11 cellular contexts compared by ENCODE assay signal in genomic region chr9:91178281-91179236, GRCh38.
DNase-seq lines count a peak whose midpoint lies in the region; ATAC-seq and TF ChIP-seq lines count a peak whose summit lies in the region.
"Had no signal": no experiment of that assay in that cellular context is flagged by ENCODE, and none has a peak within 500 bp of the region (broad histone marks: within the 10 kb centered on the region; RNA-seq: fewer than 3 reads in every experiment).

No MANE protein-coding gene starts in this region.

- H3K27ac Mint-ChIP-seq in stimulated activated naive CD8-positive, alpha-beta T cell treated with anti-CD3 and anti-CD28 coated beads, Interleukin-15, amount 100 ng/mL, for 72 hours = peak overlapping the region; percentile 69 to 96

- peak overlapping the region; percentile 68 to 75 for H3K4me3 Mint-ChIP-seq in stimulated activated naive CD8-positive, alpha-beta T cell treated with anti-CD3 and anti-CD28 coated beads, Interleukin-15, amount 100 ng/mL, for 72 hours

- peak; percentile 51 for DNase-seq in activated CD4-positive, alpha-beta T cell treated with anti-CD3 and anti-CD28 coated beads for 48 hours
- no peak for DNase-seq in activated CD4-positive, alpha-beta T cell treated with anti-CD3 and anti-CD28 coated beads, Interleukin-2, amount 50 U/mL, for 1 hour
- DNase-seq in RWPE1 (ENCODE audit: low spot score) = no peak
- no peak for DNase-seq in stimulated activated naive CD8-positive, alpha-beta T cell treated with anti-CD3 and anti-CD28 coated beads, Interleukin-15, amount 100 ng/mL, for 72 hours
- no peak for DNase-seq in kidney glomerular epithelial cell (lab: John Stamatoyannopoulos, UW)
- no peak for DNase-seq in NCI-H1694 treated with DMSO at 0.1 percent for 48 hours (lab: John Stamatoyannopoulos, UW)
- DNase-seq in OCI-M2 (lab: John Stamatoyannopoulos, UW; ENCODE audit: unreplicated experiment) = no peak
- DNase-seq: cerebellar nuclear complex, gastrocnemius medialis had no signal

- POLR2A ChIA-PET in RWPE1 (lab: Yijun Ruan, JAX; ENCODE audit: low non-redundant PET) = no interaction called here

- no peaks in the 10 kb centered on the region for H3K27me3 Mint-ChIP-seq in stimulated activated naive CD8-positive, alpha-beta T cell treated with anti-CD3 and anti-CD28 coated beads, Interleukin-15, amount 100 ng/mL, for 72 hours

- no peak for TF ChIP-seq CTCF in RWPE1 (conservative IDR thresholded peaks at IDR 0.05; ENCODE audit: low read depth)

- peaks cover 48% of the 10 kb centered on the region for H3K4me1 Mint-ChIP-seq in stimulated activated naive CD8-positive, alpha-beta T cell treated with anti-CD3 and anti-CD28 coated beads, Interleukin-15, amount 100 ng/mL, for 72 hours

- peak overlapping the region; percentile 99 for H3K27ac ChIP-seq in RWPE1
- H3K27ac ChIP-seq: gastrocnemius medialis, KMS-11 had no signal

- H3K9me3 Mint-ChIP-seq in stimulated activated naive CD8-positive, alpha-beta T cell treated with anti-CD3 and anti-CD28 coated beads, Interleukin-15, amount 100 ng/mL, for 72 hours = no peaks in the 10 kb centered on the region

- ATAC-seq in esophagus mucosa = peak; percentile 70
- peak; percentile 45 for ATAC-seq in stimulated activated naive CD8-positive, alpha-beta T cell treated with anti-CD3 and anti-CD28 coated beads, Interleukin-15, amount 100 ng/mL, for 72 hours
- ATAC-seq: gastrocnemius medialis had no signal

- CTCF ChIA-PET in RWPE1 (lab: Yijun Ruan, JAX) = interaction anchor here (0.6 kb wide), 1 partner anchor 108 kb away, joined by 4 read pairs; no protein-coding TSS in a partner anchor
